12 cellular contexts compared by ENCODE assay signal in the genomic region with DNA sequence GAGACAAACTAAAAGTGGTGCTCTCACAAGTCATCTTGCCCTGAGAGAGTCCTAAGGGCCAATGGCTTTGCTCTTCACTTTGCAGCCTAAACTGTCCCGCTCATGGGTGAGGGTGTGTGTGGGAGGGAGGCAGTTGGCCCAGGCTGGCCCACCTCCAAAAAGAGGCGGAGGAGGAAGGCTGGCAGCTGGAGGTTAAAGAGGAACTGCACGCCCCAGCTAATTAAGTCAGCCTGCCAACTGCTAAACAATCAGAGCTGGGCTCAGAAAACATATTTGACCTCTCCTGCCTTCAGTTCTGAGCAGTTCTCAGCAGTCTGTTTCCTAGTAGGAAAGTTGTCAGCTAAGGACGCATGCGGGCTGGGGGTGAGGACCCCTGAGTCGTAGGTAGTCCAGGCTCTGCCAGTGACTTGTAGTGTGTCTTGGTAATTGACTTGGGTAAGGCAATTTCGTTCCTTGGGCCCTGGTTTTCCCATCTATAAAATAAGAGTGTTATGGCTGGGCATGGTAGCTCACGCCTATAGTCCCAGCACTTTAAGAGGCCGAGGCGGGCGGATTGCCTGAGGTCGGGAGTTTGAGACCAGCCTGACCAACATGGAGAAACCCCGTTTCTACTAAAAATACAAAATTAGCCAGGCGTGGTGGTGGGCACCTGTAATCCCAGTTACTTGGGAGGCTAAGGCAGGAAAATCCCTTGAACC. TPM values are rescaled to one million over a fixed set of nuclear protein-coding genes. Genes with fewer than 3 reads are reported as not detected.
A peak's percentile ranks its signal among the peaks of the same experiment; 100 is the strongest.
DNase-seq lines count a peak whose midpoint lies in the region; ATAC-seq, FAIRE-seq and TF ChIP-seq lines count a peak whose summit lies in the region.
"Had no signal": no experiment of that assay in that cellular context is flagged by ENCODE, and none has a peak within 500 bp of the region (broad histone marks: within the 10 kb centered on the region; RNA-seq: fewer than 3 reads in every experiment).

No MANE protein-coding gene starts in this region.

- intact Hi-C loops in pancreas (cut with DNase I) = no loop called here

- no peak for TF ChIP-seq EP300 in gastroesophageal sphincter (IDR thresholded peaks at IDR 0.05)

- ATAC-seq in gastroesophageal sphincter = peak; percentile 85
- peak; percentile 70 to 91 (median 85) for ATAC-seq in pancreas
- no peak for ATAC-seq in HG02610 (IDR thresholded peaks at IDR 0.05; ENCODE audit: unreplicated experiment)
- ATAC-seq: CD8-positive, alpha-beta T cell had no signal

- H3K4me1 ChIP-seq in gastroesophageal sphincter (peaks cover 0 to 25% (median 0%) of the 10 kb centered on the region in 3 donors), pancreas (peaks cover 0 to 4% (median 0%) of the 10 kb centered on the region in 3 donors)

- TF ChIP-seq CTCF in gastroesophageal sphincter (IDR thresholded peaks at IDR 0.05) (no peak), pancreas (IDR thresholded peaks at IDR 0.05) (no peak)

- no peak for FAIRE-seq in pancreas (lab: Jason Lieb, UNC)

- H3K27ac ChIP-seq in gastroesophageal sphincter (peak overlapping the region; percentile 9 to 71 (median 45)), pancreas (peak overlapping the region in 3 of 4 donors; percentile 4 to 35 (median 35))

- DNase-seq in D341Med (ENCODE audit: low spot score) (peak; percentile 58), NOMO-1 (lab: John Stamatoyannopoulos, UW; ENCODE audit: unreplicated experiment in 2 of 2) (peak; percentile 84), pancreas (peak in 4 of 6 donors; percentile 54 to 72 (median 66)), epidermal melanocyte (ENCODE audit: insufficient read length, low spot score) (no peak), SK-N-DZ (ENCODE audit: low spot score) (no peak)
- DNase-seq in NK-92 treated with Interleukin-12 subunit alpha and Interleukin-12 subunit beta, amount 100 ng/mL, for 24 hours (lab: John Stamatoyannopoulos, UW) = no peak
- DNase-seq: activated naive CD4-positive, alpha-beta T cell treated with Interleukin-2 at 50 U/mL for 16 hours; CD8-positive, alpha-beta T cell; nephron progenitor cell had no signal

- H3K9me3 ChIP-seq in gastroesophageal sphincter (no peaks in the 10 kb centered on the region), pancreas (no peaks in the 10 kb centered on the region)

- H3K36me3 ChIP-seq in gastroesophageal sphincter (peaks cover 0 to 64% of the 10 kb centered on the region in 2 donors), pancreas (no peaks in the 10 kb centered on the region)

- no peak overlapping the region for H3K4me3 ChIP-seq in gastroesophageal sphincter
- no peak overlapping the region for H3K4me3 ChIP-seq in pancreas

- H3K27me3 ChIP-seq in gastroesophageal sphincter = no peaks in the 10 kb centered on the region
- H3K27me3 ChIP-seq in pancreas = no peaks in the 10 kb centered on the region

- 37 to 43% methylated on average over 3 to 4 of the region's 14 CpGs for WGBS in gastroesophageal sphincter (ENCODE audit: low coverage in 1 of 2), 2 donors
- WGBS in pancreas, 2 donors = 59 to 64% methylated on average over 14 of the region's 14 CpGs

- no peak for TF ChIP-seq POLR2A in gastroesophageal sphincter (IDR thresholded peaks at IDR 0.05)

RNA-seq across cellular contexts. Expression of gene GSS, which starts 17.0 kb away (rescaled TPM):
- total RNA-seq in gastroesophageal sphincter (10 to 100 TPM; 28.0 to 47.6 (median 35.6) TPM), pancreas (10 to 100 TPM in 4 of 6 donors, 1 to 10 TPM in 2; 6.7 to 17.9 (median 10.7) TPM)
- 10 to 100 TPM; 28.7 to 32.2 TPM for polyA plus RNA-seq in pancreas
- polyA plus RNA-seq in SK-N-DZ (2014; cell fraction: cytosol; rRNA removed) = 122 TPM in 2 replicates
- 247 and 265 TPM in 2 replicates for polyA plus RNA-seq in SK-N-DZ (2014; cell fraction: nucleus; rRNA removed)

RNA-seq across cellular contexts. Expression of gene MYH7B, which starts 17.1 kb away (rescaled TPM):
- under 1 TPM; 0.07 to 0.78 (median 0.16) TPM for total RNA-seq in gastroesophageal sphincter
- total RNA-seq in pancreas = under 1 TPM; 0.09 to 0.72 (median 0.27) TPM
- 1 to 10 TPM; 1.9 to 2.3 TPM for polyA plus RNA-seq in pancreas
- polyA plus RNA-seq in SK-N-DZ (2014; cell fraction: cytosol; rRNA removed) = 0.93 TPM in 1 of 2 replicates, not detected in the other
- polyA plus RNA-seq in SK-N-DZ (2014; cell fraction: nucleus; rRNA removed) = 2.1 and 4.3 TPM in 2 replicates
- total RNA-seq: epithelial cell of proximal tubule had no signal

Comparison
In these comparisons a context has a peak if more than half of its experiments do, and no peak if none do; other contexts are left out.
1. DNase-seq: peak in D341Med (single experiment), NOMO-1 (2 of 2) and pancreas (4 of 6); none in NK-92 treated with Interleukin-12 subunit alpha and Interleukin-12 subunit beta, amount 100 ng/mL, for 24 hours (single experiment), epidermal melanocyte (single experiment) and SK-N-DZ (single experiment).